8 cellular contexts compared by ENCODE assay signal in the genomic region with DNA sequence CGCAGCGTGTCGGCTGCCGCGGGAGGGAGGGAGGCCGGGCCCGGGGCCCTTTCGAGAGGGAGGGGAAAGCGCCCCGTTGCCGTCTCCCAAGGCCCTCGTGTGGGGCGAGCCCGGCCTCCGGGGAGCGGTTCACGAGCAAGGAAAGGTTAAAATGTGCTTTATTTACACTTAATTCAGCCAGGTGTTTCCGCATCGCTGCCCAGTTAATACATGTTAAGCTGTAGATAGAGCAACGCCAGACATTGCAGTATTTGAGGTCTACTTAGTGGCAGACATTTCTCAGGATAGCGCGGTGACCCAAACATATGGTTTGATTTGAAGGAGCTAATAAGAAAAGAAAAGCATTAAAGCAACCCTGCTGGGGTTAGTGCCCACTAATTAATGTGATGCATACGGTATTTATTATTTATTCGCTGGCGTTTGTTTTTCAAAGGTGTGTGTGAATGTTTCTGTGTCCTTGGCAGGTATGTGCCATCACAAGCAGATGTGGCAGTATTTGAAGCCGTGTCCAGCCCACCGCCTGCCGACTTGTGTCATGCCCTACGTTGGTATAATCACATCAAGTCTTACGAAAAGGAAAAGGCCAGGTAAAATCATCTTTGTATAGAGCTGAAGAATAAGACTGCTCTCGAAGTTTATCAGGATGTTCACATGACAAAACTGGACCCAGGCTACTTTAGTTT. TPM values are rescaled to one million over a fixed set of nuclear protein-coding genes. Genes with fewer than 3 reads are reported as not detected.
A peak's percentile ranks its signal among the peaks of the same experiment; 100 is the strongest.
DNase-seq lines count a peak whose midpoint lies in the region; ATAC-seq, FAIRE-seq and TF ChIP-seq lines count a peak whose summit lies in the region.

No MANE protein-coding gene starts in this region.

- FAIRE-seq in HepG2 (lab: Jason Lieb, UNC): no peak

- no peak for DNase-seq in AG04450 (ENCODE audit: low read depth, low spot score)
- DNase-seq in caudate nucleus (lab: John Stamatoyannopoulos, UW): peak in 2 of 61 donors; percentile 56 to 57
- peak; percentile 12 for DNase-seq in HepG2 (ENCODE audit: low spot score)
- DNase-seq in tibial artery: no peak

- TF ChIP-seq CTCF in AG04450 (IDR thresholded peaks at IDR 0.05; ENCODE audit: low read depth, low read length): no peak
- no peak for TF ChIP-seq CTCF in OCI-LY1 (IDR thresholded peaks at IDR 0.05; ENCODE audit: low read length)
- no peak for TF ChIP-seq CTCF in HepG2 (CRISPR knock-in tag; IDR thresholded peaks at IDR 0.05)
- no peak for TF ChIP-seq CTCF in tibial artery (IDR thresholded peaks at IDR 0.05)

- ATAC-seq in GM18505 (IDR thresholded peaks at IDR 0.05; ENCODE audit: unreplicated experiment): peak; percentile 55
- ATAC-seq in HG02885 (IDR thresholded peaks at IDR 0.05; ENCODE audit: poor library complexity, unreplicated experiment): peak; percentile 57
- peak; percentile 11 for ATAC-seq in HepG2
- no peak for ATAC-seq in GM21529 (IDR thresholded peaks at IDR 0.05; ENCODE audit: unreplicated experiment)

- H3K9me3 ChIP-seq in AG04450 (ENCODE audit: control insufficient read depth, insufficient read depth, low read length) (no peaks in the 10 kb centered on the region), OCI-LY1 (ENCODE audit: low read length) (no peaks in the 10 kb centered on the region), HepG2 (ENCODE audit: low read length) (no peaks in the 10 kb centered on the region), tibial artery (no peaks in the 10 kb centered on the region)

- intact Hi-C loops in HepG2 (cut with micrococcal nuclease; ENCODE audit: unreplicated experiment) (loop anchor here (10.0 kb wide), 1 partner anchor 395 kb away; no protein-coding TSS in a partner anchor), tibial artery (cut with DNase I; ENCODE audit: low total_unique reads) (loop anchor here (5.0 kb wide), 1 partner anchor 112 kb away; a partner anchor contains a TSS)

- peaks cover 63% of the 10 kb centered on the region for H3K36me3 ChIP-seq in OCI-LY1 (ENCODE audit: insufficient read depth, low read length)
- peaks cover 9 to 34% of the 10 kb centered on the region in 2 experiments; a peak in 4 of 5 replicates for H3K36me3 ChIP-seq in HepG2 (replicated peaks in 1 of 2; ENCODE audit: control insufficient read depth in 1 of 2, insufficient read depth in 2 of 2, low read length in 2 of 2)
- H3K36me3 ChIP-seq in tibial artery: peaks cover 17 to 31% (median 25%) of the 10 kb centered on the region in 3 donors

- H3K27me3 ChIP-seq in AG04450 (ENCODE audit: control insufficient read depth, insufficient read depth, low read length): no peaks in the 10 kb centered on the region
- no peaks in the 10 kb centered on the region for H3K27me3 ChIP-seq in OCI-LY1 (ENCODE audit: insufficient read depth, low read length)
- H3K27me3 ChIP-seq in HepG2 (ENCODE audit: control insufficient read depth in 1 of 2, insufficient read depth in 2 of 2, low read length in 2 of 2): no peaks in the 10 kb centered on the region; a peak in 1 of 5 replicates
- H3K27me3 ChIP-seq in tibial artery: no peaks in the 10 kb centered on the region

- H2AFZ ChIP-seq in OCI-LY1 (ENCODE audit: low read length) (no peak overlapping the region), HepG2 (ENCODE audit: low read length) (no peak overlapping the region)

- TSS peak; percentile 73 for BruUV-seq in HepG2 (replicated peaks; lab: Mats Ljungman, UMichigan)

- TF ChIP-seq EP300 in HepG2 (IDR thresholded peaks at IDR 0.05; ENCODE audit: low read depth in 2 of 2, low read length in 2 of 2) (no peak), HepG2 (CRISPR knock-in tag; IDR thresholded peaks at IDR 0.05; ENCODE audit: borderline replicate concordance) (no peak)

- H4K20me1 ChIP-seq in OCI-LY1 (ENCODE audit: insufficient read depth, low read length) (no peaks in the 10 kb centered on the region), HepG2 (ENCODE audit: insufficient read depth, low read length) (peaks cover 24% of the 10 kb centered on the region)

- POLR2A ChIA-PET in AG04450 (lab: Yijun Ruan, JAX): interaction anchor here (1.3 to 1.5 kb wide), 2 partner anchors 114 to 115 kb away, joined by 3 to 4 read pairs; a partner anchor contains a TSS
- POLR2A ChIA-PET in HepG2 (lab: Yijun Ruan, JAX): interaction anchor here (1.3 to 4.3 kb wide), 3 partner anchors 15 to 76 kb away, joined by 3 to 32 read pairs (median 20); a partner anchor contains a TSS

- H3K9me2 ChIP-seq in OCI-LY1 (ENCODE audit: low read depth, low read length): no peaks in the 10 kb centered on the region

- in situ Hi-C loops in HepG2 (cut with HindIII; ENCODE audit: extremely low pct_ligation_motif_present, low pct_unique_long_range_greater_than_20kb): no loop called here

- H3K27ac ChIP-seq in AG04450 (ENCODE audit: low read depth, low read length): peak overlapping the region; percentile 93
- H3K27ac ChIP-seq in OCI-LY1 (ENCODE audit: low read depth, low read length, poor library complexity, severe bottlenecking): peak overlapping the region; percentile 67
- peak overlapping the region; percentile 94 for H3K27ac ChIP-seq in caudate nucleus (ENCODE audit: low read depth, low read length)
- H3K27ac ChIP-seq in HepG2 (ENCODE audit: extremely low read length, insufficient read depth, low read length): peak overlapping the region; percentile 80
- peak overlapping the region; percentile 92 to 96 for H3K27ac ChIP-seq in tibial artery

- H3K4me2 ChIP-seq in OCI-LY1 (ENCODE audit: low read length): peak overlapping the region; percentile 94
- peak overlapping the region; percentile 85 for H3K4me2 ChIP-seq in HepG2 (ENCODE audit: low read depth, low read length)

- 0 out of 2 replicates have a peak, but pooled peaks cover 2% of the 10 kb centered on the region for H3F3A ChIP-seq in OCI-LY1 (ENCODE audit: insufficient read depth, low read length)

- H3K9ac ChIP-seq in OCI-LY1 (ENCODE audit: low read length) (peak overlapping the region; percentile 96), HepG2 (ENCODE audit: insufficient read depth, low read depth, low read length) (peak overlapping the region; percentile 97)

- TF ChIP-seq POLR2A in GM18505 (IDR thresholded peaks at IDR 0.05; ENCODE audit: borderline replicate concordance, extremely low read depth, insufficient read depth, insufficient read length): no peak
- no peak; a peak in 1 of 4 replicates for TF ChIP-seq POLR2A in HepG2 (IDR thresholded peaks at IDR 0.05; ENCODE audit: insufficient read depth in 1 of 2, low read depth in 2 of 2, low read length in 2 of 2)

- 0 out of 2 replicates have a peak, but pooled peaks have one; percentile 4 for TF ChIP-seq RAD21 in HepG2 (CRISPR knock-in tag; IDR thresholded peaks at IDR 0.05)

- under 1% methylated on average over 25 of the region's 31 CpGs for whole genome bisulfite sequencing in HepG2 (ENCODE audit: low lambda C conversion rate)

- CTCF ChIA-PET in AG04450 (lab: Charles Lee) (interaction anchor here (0.6 to 1.6 kb wide), 2 partner anchors 8 to 389 kb away, joined by 3 read pairs; no protein-coding TSS in a partner anchor), HepG2 (lab: Yijun Ruan, JAX; ENCODE audit: low intra/inter-chr PET ratio, low total read pairs) (no interaction called here)

- H3K4me3 ChIP-seq in AG04450 (ENCODE audit: low read depth, low read length) (peak overlapping the region; percentile 94), OCI-LY1 (ENCODE audit: low read depth, low read length, poor library complexity, severe bottlenecking) (peak overlapping the region; percentile 88), HepG2 (replicated peaks in 1 of 3; ENCODE audit: insufficient read depth in 1 of 3, low read depth in 2 of 3, low read length in 3 of 3) (peak overlapping the region; percentile 87 to 90 (median 87)), tibial artery (peak overlapping the region; percentile 94 to 96)

- peaks cover 45% of the 10 kb centered on the region for H3K79me2 ChIP-seq in OCI-LY1 (ENCODE audit: insufficient read depth, low read length)
- peaks cover 66% of the 10 kb centered on the region for H3K79me2 ChIP-seq in HepG2 (ENCODE audit: insufficient read depth, low read length)

- H3K4me1 ChIP-seq in OCI-LY1 (ENCODE audit: insufficient read depth, low read length, severe bottlenecking): peaks cover 34% of the 10 kb centered on the region
- peaks cover 51% of the 10 kb centered on the region for H3K4me1 ChIP-seq in HepG2 (ENCODE audit: insufficient read depth, low read length)
- peaks cover 0 to 43% (median 21%) of the 10 kb centered on the region in 4 donors for H3K4me1 ChIP-seq in tibial artery

RNA-seq across cellular contexts. Expression of a gene that starts 0.6 kb away (rescaled TPM):
- polyA plus RNA-seq in AG04450 (2011; rRNA removed) (891 and 1,211 TPM in 2 replicates), HepG2 (2011; rRNA removed) (1,124 and 1,284 TPM in 2 replicates)
- polyA minus RNA-seq in AG04450 (2011; rRNA and poly(A)+ RNA removed): 357 and 518 TPM in 2 replicates
- 1,731 and 2,041 TPM in 2 replicates for total RNA-seq in HepG2 (2016; rRNA removed; fragmentation: Illumina TruSeq; extraction: Trizol)
- total RNA-seq in HepG2 (2016; cell fraction: cytosol; rRNA removed; fragmentation: Illumina TruSeq; extraction: Trizol; ENCODE audit: low read depth): 2,502 and 2,842 TPM in 2 replicates
- total RNA-seq in HepG2 (2016; cell fraction: insoluble cytoplasmic fraction; rRNA removed; fragmentation: Illumina TruSeq; extraction: Trizol): 1,728 and 2,113 TPM in 2 replicates
- 4,021 and 4,360 TPM in 2 replicates for total RNA-seq in HepG2 (2016; cell fraction: membrane; rRNA removed; fragmentation: Illumina TruSeq; extraction: Trizol)
- 733 and 787 TPM in 2 replicates for total RNA-seq in HepG2 (2016; cell fraction: nucleus; rRNA removed; fragmentation: Illumina TruSeq; extraction: Trizol)
- polyA plus RNA-seq in HepG2 (2011; cell fraction: cytosol; rRNA removed): 1,102 and 1,298 TPM in 2 replicates
- 405 and 450 TPM in 2 replicates for polyA plus RNA-seq in HepG2 (2011; cell fraction: nucleus; rRNA removed)
- polyA plus RNA-seq in HepG2 (2012): 1,299 and 1,825 TPM in 2 replicates
- polyA plus RNA-seq in HepG2 (2016; cell fraction: cytosol; fragmentation: Illumina TruSeq; extraction: Trizol; ENCODE audit: low read depth): 2,574 and 2,780 TPM in 2 replicates
- 1,745 and 1,876 TPM in 2 replicates for polyA plus RNA-seq in HepG2 (2016; cell fraction: insoluble cytoplasmic fraction; fragmentation: Illumina TruSeq; extraction: Trizol; ENCODE audit: low read depth)
- polyA plus RNA-seq in HepG2 (2016; cell fraction: membrane; fragmentation: Illumina TruSeq; extraction: Trizol; ENCODE audit: low read depth): 3,375 and 3,437 TPM in 2 replicates
- polyA plus RNA-seq in HepG2 (2016; cell fraction: nucleus; fragmentation: Illumina TruSeq; extraction: Trizol; ENCODE audit: insufficient read depth, low read depth): 1,165 and 1,197 TPM in 2 replicates
- polyA minus RNA-seq in HepG2 (2011; rRNA and poly(A)+ RNA removed; ENCODE audit: low replicate concordance): 599 and 1,204 TPM in 2 replicates
- 406 and 415 TPM in 2 replicates for polyA minus RNA-seq in HepG2 (2011; cell fraction: cytosol; rRNA and poly(A)+ RNA removed)
- 338 and 413 TPM in 2 replicates for polyA minus RNA-seq in HepG2 (2011; cell fraction: nucleus; rRNA and poly(A)+ RNA removed)

RNA-seq across cellular contexts. Expression of a gene that starts 1.0 kb away (rescaled TPM):
- polyA plus RNA-seq in AG04450 (2011; rRNA removed) (105 and 129 TPM in 2 replicates), HepG2 (2011; rRNA removed) (102 and 139 TPM in 2 replicates)
- 99.7 and 114 TPM in 2 replicates for polyA minus RNA-seq in AG04450 (2011; rRNA and poly(A)+ RNA removed)
- total RNA-seq in HepG2 (2016; rRNA removed; fragmentation: Illumina TruSeq; extraction: Trizol): 242 and 396 TPM in 2 replicates
- total RNA-seq in HepG2 (2016; cell fraction: cytosol; rRNA removed; fragmentation: Illumina TruSeq; extraction: Trizol; ENCODE audit: low read depth): 70.4 and 73.3 TPM in 2 replicates
- 239 and 375 TPM in 2 replicates for total RNA-seq in HepG2 (2016; cell fraction: insoluble cytoplasmic fraction; rRNA removed; fragmentation: Illumina TruSeq; extraction: Trizol)
- 61.9 and 76.2 TPM in 2 replicates for total RNA-seq in HepG2 (2016; cell fraction: membrane; rRNA removed; fragmentation: Illumina TruSeq; extraction: Trizol)
- total RNA-seq in HepG2 (2016; cell fraction: nucleus; rRNA removed; fragmentation: Illumina TruSeq; extraction: Trizol): 111 and 119 TPM in 2 replicates
- polyA plus RNA-seq in HepG2 (2011; cell fraction: cytosol; rRNA removed): 93.2 and 124 TPM in 2 replicates
- polyA plus RNA-seq in HepG2 (2011; cell fraction: nucleus; rRNA removed): 33.6 and 45.1 TPM in 2 replicates
- 110 and 123 TPM in 2 replicates for polyA plus RNA-seq in HepG2 (2012)
- 10.0 and 11.0 TPM in 2 replicates for polyA plus RNA-seq in HepG2 (2016; cell fraction: cytosol; fragmentation: Illumina TruSeq; extraction: Trizol; ENCODE audit: low read depth)
- 200 and 204 TPM in 2 replicates for polyA plus RNA-seq in HepG2 (2016; cell fraction: insoluble cytoplasmic fraction; fragmentation: Illumina TruSeq; extraction: Trizol; ENCODE audit: low read depth)
- polyA plus RNA-seq in HepG2 (2016; cell fraction: membrane; fragmentation: Illumina TruSeq; extraction: Trizol; ENCODE audit: low read depth): 21.5 and 24.6 TPM in 2 replicates
- 67.1 and 72.5 TPM in 2 replicates for polyA plus RNA-seq in HepG2 (2016; cell fraction: nucleus; fragmentation: Illumina TruSeq; extraction: Trizol; ENCODE audit: insufficient read depth, low read depth)
- 73.9 and 109 TPM in 2 replicates for polyA minus RNA-seq in HepG2 (2011; rRNA and poly(A)+ RNA removed; ENCODE audit: low replicate concordance)
- 96.8 and 105 TPM in 2 replicates for polyA minus RNA-seq in HepG2 (2011; cell fraction: cytosol; rRNA and poly(A)+ RNA removed)
- polyA minus RNA-seq in HepG2 (2011; cell fraction: nucleus; rRNA and poly(A)+ RNA removed): 89.4 and 111 TPM in 2 replicates
